Comparison of ENCODE assay signal across 1 cellular context in genomic region chr12:26127404-26127803, GRCh38.
TF ChIP-seq lines count a peak whose summit lies in the region.

No MANE protein-coding gene starts in this region.

TF ChIP-seq in K562, 482 proteins besides CTCF, POLR2A, EP300 and RAD21 (continued from another document):
- no peak for TF ChIP-seq PHF20 (IDR thresholded peaks at IDR 0.05; ENCODE audit: partially characterized antibody)
